In genomic region chr10:97542169-97543024, GRCh38 we compare ENCODE assay signal across 8 cellular contexts. TPM values are rescaled to one million over a fixed set of nuclear protein-coding genes. Genes with fewer than 3 reads are reported as not detected.
DNase-seq lines count a peak whose midpoint lies in the region; ATAC-seq and TF ChIP-seq lines count a peak whose summit lies in the region.

No MANE protein-coding gene starts in this region.

- 44% methylated on average over 8 of the region's 9 CpGs for WGBS in esophagus muscularis mucosa

- TF ChIP-seq EP300 in esophagus muscularis mucosa (IDR thresholded peaks at IDR 0.05): no peak

- no peaks in the 10 kb centered on the region for H3K36me3 Mint-ChIP-seq in natural killer cell treated with Interleukin-12 subunit alpha and Interleukin-12 subunit beta and Interleukin-15 and Interleukin-18, amount 100 ng/mL, for 72 hours
- no peaks in the 10 kb centered on the region for H3K36me3 Mint-ChIP-seq in natural killer cell

- H3K27ac ChIP-seq in esophagus muscularis mucosa (replicated peaks in 1 of 4) (peak overlapping the region; percentile 82 to 87 (median 84)), substantia nigra (ENCODE audit: low read depth, low read length, poor library complexity, severe bottlenecking) (peak overlapping the region; percentile 97)

- peaks cover 46 to 65% (median 51%) of the 10 kb centered on the region in 4 donors for H3K4me1 ChIP-seq in esophagus muscularis mucosa

- TF ChIP-seq CTCF in natural killer cell (IDR thresholded peaks at IDR 0.05) (no peak), esophagus muscularis mucosa (IDR thresholded peaks at IDR 0.05) (no peak)

- peaks cover 16% of the 10 kb centered on the region in 2 donors for H3K4me1 Mint-ChIP-seq in natural killer cell treated with Interleukin-12 subunit alpha and Interleukin-12 subunit beta and Interleukin-15 and Interleukin-18, amount 100 ng/mL, for 72 hours (ENCODE audit: low read depth in 2 of 2)
- peaks cover 0 to 5% of the 10 kb centered on the region in 2 donors for H3K4me1 Mint-ChIP-seq in natural killer cell

- H3K27me3 ChIP-seq in esophagus muscularis mucosa: no peaks in the 10 kb centered on the region

- no peaks in the 10 kb centered on the region for H3K9me3 Mint-ChIP-seq in natural killer cell treated with Interleukin-12 subunit alpha and Interleukin-12 subunit beta and Interleukin-15 and Interleukin-18, amount 100 ng/mL, for 72 hours
- H3K9me3 Mint-ChIP-seq in natural killer cell: no peaks in the 10 kb centered on the region

- H3K27me3 Mint-ChIP-seq in natural killer cell treated with Interleukin-12 subunit alpha and Interleukin-12 subunit beta and Interleukin-15 and Interleukin-18, amount 100 ng/mL, for 72 hours: peaks cover 0 to 2% of the 10 kb centered on the region in 2 donors
- H3K27me3 Mint-ChIP-seq in natural killer cell (ENCODE audit: low read depth in 2 of 2): peaks cover 0 to 4% of the 10 kb centered on the region in 2 donors

- peak overlapping the region; percentile 49 for H3K4me3 Mint-ChIP-seq in natural killer cell treated with Interleukin-12 subunit alpha and Interleukin-12 subunit beta and Interleukin-15 and Interleukin-18, amount 100 ng/mL, for 72 hours
- H3K4me3 Mint-ChIP-seq in natural killer cell: no peak overlapping the region

- peak in 1 of 2 donors; percentile 27 for ATAC-seq in natural killer cell treated with Interleukin-12 subunit alpha and Interleukin-12 subunit beta and Interleukin-15 and Interleukin-18, amount 100 ng/mL, for 72 hours
- no peak for ATAC-seq in natural killer cell

- H3K36me3 ChIP-seq in esophagus muscularis mucosa: no peaks in the 10 kb centered on the region

- intact Hi-C loops in natural killer cell (cut with micrococcal nuclease) (no loop called here), esophagus muscularis mucosa (cut with DNase I) (no loop called here)

- no peak for DNase-seq in natural killer cell treated with Interleukin-12 subunit alpha and Interleukin-12 subunit beta and Interleukin-15 and Interleukin-18, amount 100 ng/mL, for 72 hours (ENCODE audit: low spot score)
- no peak for DNase-seq in natural killer cell
- DNase-seq in activated CD4-positive, alpha-beta T cell treated with anti-CD3 and anti-CD28 coated beads, Interleukin-2, amount 50 U/mL, for 48 hours: peak; percentile 52 to 65
- DNase-seq in esophagus muscularis mucosa (ENCODE audit: extremely low spot score): no peak
- peak; percentile 95 for DNase-seq in myocyte (ENCODE audit: low read depth)
- peak in 26 of 49 donors; percentile 17 to 82 (median 52) for DNase-seq in substantia nigra (lab: John Stamatoyannopoulos, UW)
- no peak for DNase-seq in NCI-H510A treated with DMSO at 0.1 percent for 48 hours (lab: John Stamatoyannopoulos, UW)
- DNase-seq in NCI-H2107 treated with DMSO at 0.1 percent for 48 hours (lab: John Stamatoyannopoulos, UW; ENCODE audit: unreplicated experiment): no peak

- TF ChIP-seq POLR2A in esophagus muscularis mucosa (IDR thresholded peaks at IDR 0.05; ENCODE audit: low read depth): no peak

- no peaks in the 10 kb centered on the region for H3K9me3 ChIP-seq in esophagus muscularis mucosa

- peak overlapping the region; percentile 9 to 60 for H3K27ac Mint-ChIP-seq in natural killer cell treated with Interleukin-12 subunit alpha and Interleukin-12 subunit beta and Interleukin-15 and Interleukin-18, amount 100 ng/mL, for 72 hours
- no peak overlapping the region for H3K27ac Mint-ChIP-seq in natural killer cell

- H3K4me3 ChIP-seq in esophagus muscularis mucosa: no peak overlapping the region

RNA-seq across cellular contexts. Expression of gene ANKRD2, which starts 30.2 kb away (rescaled TPM):
- total RNA-seq in natural killer cell treated with Interleukin-12 subunit alpha and Interleukin-12 subunit beta and Interleukin-15 and Interleukin-18, amount 100 ng/mL, for 72 hours: not detected
- not detected for total RNA-seq in natural killer cell
- total RNA-seq in esophagus muscularis mucosa: 1 to 10 TPM in 2 of 4 donors, under 1 TPM in 1, not detected in 1; 0.33 to 1.6 (median 1.2) TPM
- 61.9 and 115 TPM in 2 replicates for total RNA-seq in myocyte
- polyA plus RNA-seq in myocyte (2012): 4.7 TPM

RNA-seq across cellular contexts. Expression of gene HOGA1, which starts 41.8 kb away (rescaled TPM):
- total RNA-seq in natural killer cell treated with Interleukin-12 subunit alpha and Interleukin-12 subunit beta and Interleukin-15 and Interleukin-18, amount 100 ng/mL, for 72 hours: not detected
- not detected for total RNA-seq in natural killer cell
- 1 to 10 TPM in 1 of 4 donors, under 1 TPM in 3; 0.45 to 1.5 (median 0.83) TPM for total RNA-seq in esophagus muscularis mucosa
- total RNA-seq in myocyte: 1.1 and 1.8 TPM in 2 replicates
- polyA plus RNA-seq in myocyte (2012): 0.67 TPM

RNA-seq across cellular contexts. Expression of gene UBTD1, which starts 43.7 kb away (rescaled TPM):
- 1 to 10 TPM; 3.3 to 5.6 TPM for total RNA-seq in natural killer cell treated with Interleukin-12 subunit alpha and Interleukin-12 subunit beta and Interleukin-15 and Interleukin-18, amount 100 ng/mL, for 72 hours
- total RNA-seq in natural killer cell: 1 to 10 TPM in 1 of 3 donors, under 1 TPM in 2; 0.70 to 1.1 (median 0.75) TPM
- total RNA-seq in esophagus muscularis mucosa: 10 to 100 TPM in 3 of 4 donors, 1 to 10 TPM in 1; 4.2 to 18.4 (median 14.1) TPM
- 81.1 and 95.8 TPM in 2 replicates for total RNA-seq in myocyte
- 60.0 TPM for polyA plus RNA-seq in myocyte (2012)

RNA-seq across cellular contexts. Expression of gene MMS19, which starts 44.2 kb away (rescaled TPM):
- 10 to 100 TPM; 66.3 to 95.6 TPM for total RNA-seq in natural killer cell treated with Interleukin-12 subunit alpha and Interleukin-12 subunit beta and Interleukin-15 and Interleukin-18, amount 100 ng/mL, for 72 hours
- total RNA-seq in natural killer cell (10 to 100 TPM; 53.8 to 68.4 (median 61.7) TPM), esophagus muscularis mucosa (10 to 100 TPM; 46.9 to 51.4 (median 48.6) TPM), myocyte (149 and 168 TPM in 2 replicates)
- polyA plus RNA-seq in myocyte (2012): 86.0 TPM

RNA-seq across cellular contexts. Expression of gene C10orf62, which starts 47.1 kb away (rescaled TPM):
- total RNA-seq in natural killer cell treated with Interleukin-12 subunit alpha and Interleukin-12 subunit beta and Interleukin-15 and Interleukin-18, amount 100 ng/mL, for 72 hours: not detected
- total RNA-seq in natural killer cell (under 1 TPM in 1 of 3 donors, not detected in 2; 0.32 TPM), esophagus muscularis mucosa (under 1 TPM in 1 of 4 donors, not detected in 3; 0.46 TPM), myocyte (0.62 TPM in 1 of 2 replicates, not detected in the other)
- polyA plus RNA-seq in myocyte (2012): not detected

Comparison
In these comparisons a context has a peak if more than half of its experiments do, and no peak if none do; other contexts are left out.
1. H3K27ac Mint-ChIP-seq: peak in natural killer cell treated with Interleukin-12 subunit alpha and Interleukin-12 subunit beta and Interleukin-15 and Interleukin-18, amount 100 ng/mL, for 72 hours (2 of 2); none in natural killer cell (0 of 2).
2. DNase-seq: peak in activated CD4-positive, alpha-beta T cell treated with anti-CD3 and anti-CD28 coated beads, Interleukin-2, amount 50 U/mL, for 48 hours (2 of 2), myocyte (single experiment) and substantia nigra (26 of 49); none in natural killer cell treated with Interleukin-12 subunit alpha and Interleukin-12 subunit beta and Interleukin-15 and Interleukin-18, amount 100 ng/mL, for 72 hours (single experiment), natural killer cell (single experiment), esophagus muscularis mucosa (single experiment), NCI-H510A treated with DMSO at 0.1 percent for 48 hours (single experiment) and NCI-H2107 treated with DMSO at 0.1 percent for 48 hours (single experiment).
3. RNA of gene ANKRD2, which starts 30.2 kb away (total RNA-seq): 61.9 to 115 TPM in myocyte; 0.33 to 1.6 TPM in esophagus muscularis mucosa, not detected in natural killer cell treated with Interleukin-12 subunit alpha and Interleukin-12 subunit beta and Interleukin-15 and Interleukin-18, amount 100 ng/mL, for 72 hours and not detected in natural killer cell; every median in the first group is over 10 times any median in the second.